26 cellular contexts compared by ENCODE assay signal in the genomic region with DNA sequence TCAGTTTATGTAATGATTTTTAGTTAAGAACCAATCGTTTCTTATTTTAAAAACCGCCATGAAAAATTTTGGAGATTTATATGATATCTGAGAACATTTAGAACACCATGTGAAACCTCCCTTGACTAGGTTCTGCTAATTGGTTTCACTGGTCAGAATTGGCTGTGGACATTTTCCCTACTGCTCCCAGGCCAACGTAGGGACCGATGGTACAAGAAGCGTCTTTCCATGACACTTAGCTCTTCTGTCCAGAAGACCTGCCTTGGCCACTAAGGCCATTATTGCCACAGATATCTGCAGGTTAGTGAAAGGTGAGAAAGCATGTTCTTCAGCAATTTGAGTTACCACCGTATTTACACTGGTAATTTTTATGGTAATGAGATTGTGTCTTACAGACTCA.
"Had no signal": no experiment of that assay in that cellular context is flagged by ENCODE, and none has a peak within 500 bp of the region (broad histone marks: within the 10 kb centered on the region; RNA-seq: fewer than 3 reads in every experiment).

No MANE protein-coding gene starts in this region.

- DNase-seq: stimulated activated CD4-positive, alpha-beta T cell treated with anti-CD3 and anti-CD28 coated beads, Interleukin-2, amount 100 ng/mL, for 48 hours; stimulated activated CD4-positive, alpha-beta T cell treated with anti-CD3 and anti-CD28 coated beads, Interleukin-4, amount 100 ng/mL, for 1 hour; stimulated activated CD4-positive, alpha-beta T cell treated with anti-CD3 and anti-CD28 coated beads, Interleukin-4, amount 100 ng/mL, for 24 hours; stimulated activated CD4-positive, alpha-beta T cell treated with anti-CD3 and anti-CD28 coated beads, Interleukin-4, amount 100 ng/mL, for 4 hours; stimulated activated CD8-positive, alpha-beta memory T cell treated with anti-CD3 and anti-CD28 coated beads, Interleukin-4, amount 100 ng/mL, for 48 hours; stimulated activated naive B cell treated with anti-CD40 and anti-IgM and Interleukin-4, amounts not matched to agents 10 μg/mL and 1 μg/mL and 100 μg/mL, for 72 hours; stimulated activated naive CD4-positive, alpha-beta T cell; stimulated activated naive CD4-positive, alpha-beta T cell treated with Interleukin-2 at 50 U/mL for 16 hours; stimulated activated naive CD8-positive, alpha-beta T cell treated with anti-CD3 and anti-CD28 coated beads, Interleukin-15, amount 100 ng/mL, for 72 hours; stimulated activated naive CD8-positive, alpha-beta T cell treated with anti-CD3 and anti-CD28 coated beads, Interleukin-15, Interleukin-2, amounts not matched to agents 100 U/mL and 50 U/mL, for 24 hours; stomach; substantia nigra; testis; thyroid gland; tibial artery; transverse colon; trophoblast cell; upper lobe of left lung; upper lobe of right lung; uterus had no signal

- H3K27ac ChIP-seq: stomach, suprapubic skin, testis, thoracic aorta, thyroid gland, tibial artery, tibial nerve, transverse colon, upper lobe of left lung, upper lobe of right lung, uterus, vagina had no signal

- H3K4me3 ChIP-seq: stomach, suprapubic skin, testis, thoracic aorta, thyroid gland, tibial artery, tibial nerve, transverse colon, upper lobe of left lung, upper lobe of right lung, uterus, vagina had no signal

- H3K36me3 ChIP-seq: stomach, suprapubic skin, thoracic aorta, thyroid gland, tibial artery, tibial nerve, transverse colon, upper lobe of left lung, upper lobe of right lung, uterus, vagina had no signal

- H3K27me3 ChIP-seq: stomach, suprapubic skin, testis, thyroid gland, tibial artery, tibial nerve, transverse colon, upper lobe of left lung, upper lobe of right lung, uterus, vagina had no signal

- H3K4me1 ChIP-seq: stomach, suprapubic skin, testis, thyroid gland, tibial artery, tibial nerve, transverse colon, upper lobe of left lung, upper lobe of right lung, uterus, vagina had no signal

- ATAC-seq: stimulated activated effector memory CD8-positive, alpha-beta T cell treated with anti-CD3 and anti-CD28 coated beads, Interleukin-12 subunit alpha, Interleukin-12 subunit beta, amount 100 ng/mL, for 72 hours; stimulated activated memory B cell treated with anti-CD40 and anti-IgM and Interleukin-4, amounts not matched to agents 10 μg/mL and 1 μg/mL and 100 μg/mL, for 72 hours; stimulated activated naive B cell treated with anti-CD40 and anti-IgM and Interleukin-4, amounts not matched to agents 10 μg/mL and 1 μg/mL and 100 μg/mL, for 72 hours; stimulated activated naive CD8-positive, alpha-beta T cell treated with anti-CD3 and anti-CD28 coated beads, Interleukin-15, amount 100 ng/mL, for 72 hours; stimulated activated naive CD8-positive, alpha-beta T cell treated with anti-CD3 and anti-CD28 coated beads, Interleukin-15, Interleukin-2, amounts not matched to agents 100 U/mL and 50 U/mL, for 24 hours; upper lobe of right lung had no signal

- H3K9me3 ChIP-seq: stomach, suprapubic skin, testis, thoracic aorta, thyroid gland, tibial artery, tibial nerve, transverse colon, upper lobe of left lung, upper lobe of right lung, uterus, vagina had no signal
